ENCODE assay signal across 1 cellular context in the genomic region with DNA sequence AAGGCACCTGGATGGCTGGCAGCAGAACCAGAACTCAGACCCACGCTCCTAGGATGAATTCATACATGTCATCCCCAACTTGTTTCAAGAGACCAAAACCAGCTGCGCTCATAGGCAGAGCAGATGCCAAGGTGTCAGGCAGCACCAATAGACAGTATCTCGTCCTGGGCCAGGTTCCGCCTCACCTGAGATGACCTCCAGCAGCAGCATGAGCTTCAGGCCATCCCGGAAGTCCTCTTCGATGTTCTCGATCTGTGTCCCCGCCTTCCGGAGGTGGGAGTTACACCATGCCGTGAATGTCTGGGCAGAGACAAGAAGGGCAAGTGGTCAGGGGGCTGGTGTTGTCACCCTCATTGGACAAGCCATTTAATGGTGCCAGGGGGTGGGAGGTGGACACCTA.
TF ChIP-seq lines count a peak whose summit lies in the region.

No MANE protein-coding gene starts in this region.

TF ChIP-seq in H1, 55 proteins besides CTCF, POLR2A, EP300 and RAD21:
- TF ChIP-seq MAFK (IDR thresholded peaks at IDR 0.05; ENCODE audit: low read depth, low read length) = no peak
- no peak for TF ChIP-seq BRCA1 (IDR thresholded peaks at IDR 0.05; ENCODE audit: low read depth, low read length)
- no peak for TF ChIP-seq SAP30 (IDR thresholded peaks at IDR 0.05; ENCODE audit: insufficient read depth, insufficient replicate concordance, low read length)
- no peak for TF ChIP-seq GTF2F1 (IDR thresholded peaks at IDR 0.05; ENCODE audit: borderline replicate concordance, low read depth, low read length)
- no peak for TF ChIP-seq SRF (IDR thresholded peaks at IDR 0.05; ENCODE audit: low read depth, low read length)
- no peak for TF ChIP-seq GABPA (IDR thresholded peaks at IDR 0.05; ENCODE audit: borderline replicate concordance, insufficient read depth, low read length)
- TF ChIP-seq, protein P1, sequence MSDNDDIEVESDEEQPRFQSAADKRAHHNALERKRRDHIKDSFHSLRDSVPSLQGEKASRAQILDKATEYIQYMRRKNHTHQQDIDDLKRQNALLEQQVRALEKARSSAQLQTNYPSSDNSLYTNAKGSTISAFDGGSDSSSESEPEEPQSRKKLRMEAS (IDR thresholded peaks at IDR 0.05) = no peak
- TF ChIP-seq CHD1 (IDR thresholded peaks at IDR 0.05; ENCODE audit: low read depth, low read length) = no peak
- TF ChIP-seq JUND (IDR thresholded peaks at IDR 0.05; ENCODE audit: low read length) = no peak
- TF ChIP-seq TEAD4 (IDR thresholded peaks at IDR 0.05; ENCODE audit: low read depth, low read length) = no peak
- no peak for TF ChIP-seq HDAC2 (IDR thresholded peaks at IDR 0.05; ENCODE audit: borderline replicate concordance in 1 of 2, low read depth in 2 of 2, low read length in 2 of 2)
- TF ChIP-seq, protein P2, sequence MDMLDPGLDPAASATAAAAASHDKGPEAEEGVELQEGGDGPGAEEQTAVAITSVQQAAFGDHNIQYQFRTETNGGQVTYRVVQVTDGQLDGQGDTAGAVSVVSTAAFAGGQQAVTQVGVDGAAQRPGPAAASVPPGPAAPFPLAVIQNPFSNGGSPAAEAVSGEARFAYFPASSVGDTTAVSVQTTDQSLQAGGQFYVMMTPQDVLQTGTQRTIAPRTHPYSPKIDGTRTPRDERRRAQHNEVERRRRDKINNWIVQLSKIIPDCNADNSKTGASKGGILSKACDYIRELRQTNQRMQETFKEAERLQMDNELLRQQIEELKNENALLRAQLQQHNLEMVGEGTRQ (IDR thresholded peaks at IDR 0.05; ENCODE audit: low read length) = no peak
- TF ChIP-seq BACH1 (IDR thresholded peaks at IDR 0.05; ENCODE audit: low read length) = no peak
- TF ChIP-seq CBX8 (IDR thresholded peaks at IDR 0.05; ENCODE audit: borderline replicate concordance, low read depth, low read length) = no peak
- TF ChIP-seq CEBPB (IDR thresholded peaks at IDR 0.05; ENCODE audit: low read depth, low read length) = no peak
- no peak for TF ChIP-seq SIN3A (conservative IDR thresholded peaks at IDR 0.05 in 1 of 2, IDR thresholded peaks at IDR 0.05 in 1 of 2; ENCODE audit: low read depth in 1 of 2, low read length in 2 of 2)
- no peak for TF ChIP-seq KDM5A (IDR thresholded peaks at IDR 0.05; ENCODE audit: low read length)
